Comparison of ENCODE assay signal across 10 cellular contexts in the genomic region with DNA sequence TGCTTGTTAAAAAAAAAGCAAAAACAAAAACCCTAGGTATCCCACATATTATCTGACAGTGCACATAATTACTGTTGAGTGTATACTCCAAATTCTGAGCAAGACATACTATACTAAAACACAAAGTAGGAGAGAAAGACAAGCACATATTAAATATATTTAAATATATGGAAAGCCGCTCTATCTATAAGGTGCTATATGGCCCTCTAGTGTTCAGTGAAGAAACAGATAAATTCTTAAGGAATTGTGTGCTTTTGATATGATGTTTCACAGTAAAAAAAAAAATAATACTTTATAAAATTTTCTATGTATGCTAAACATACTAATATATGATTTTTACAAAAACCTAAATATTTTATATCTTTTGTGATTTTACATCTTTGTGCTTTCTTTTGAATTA.
DNase-seq lines count a peak whose midpoint lies in the region; ATAC-seq and TF ChIP-seq lines count a peak whose summit lies in the region.
"Had no signal": no experiment of that assay in that cellular context is flagged by ENCODE, and none has a peak within 500 bp of the region (broad histone marks: within the 10 kb centered on the region; RNA-seq: fewer than 3 reads in every experiment).

No MANE protein-coding gene starts in this region.

- DNase-seq in NCI-H82 (lab: John Stamatoyannopoulos, UW) (peak; percentile 26), NCI-H82 treated with DMSO at 0.1 percent for 48 hours (lab: John Stamatoyannopoulos, UW; ENCODE audit: unreplicated experiment) (no peak), NCI-H460 (ENCODE audit: extremely low read depth, low read depth) (peak; percentile 19), dorsolateral prefrontal cortex (no peak), progenitor cell of endocrine pancreas (ENCODE audit: low spot score, unreplicated experiment) (no peak), HPDE6-E6E7 (ENCODE audit: extremely low spot score) (no peak), NCI-H187 treated with DMSO at 0.1 percent for 48 hours (lab: John Stamatoyannopoulos, UW) (no peak)
- DNase-seq: stimulated activated CD4-positive, alpha-beta T cell treated with anti-CD3 and anti-CD28 coated beads, Interleukin-12 subunit alpha, Interleukin-12 subunit beta, amount 100 ng/mL, for 4 hours had no signal

- TF ChIP-seq CTCF in dorsolateral prefrontal cortex (IDR thresholded peaks at IDR 0.05 in 54 of 56, conservative IDR thresholded peaks at IDR 0.05 in 2 of 56; ENCODE audit: low read depth in 1 of 56, partially characterized antibody in 56 of 56) = peak in 54 of 56 donors; percentile 21 to 63 (median 49)
- peak; percentile 66 for TF ChIP-seq CTCF in progenitor cell of endocrine pancreas (IDR thresholded peaks at IDR 0.05; ENCODE audit: unreplicated experiment)

- H3K27ac Mint-ChIP-seq in progenitor cell of endocrine pancreas = no peak overlapping the region

- H3K9me3 Mint-ChIP-seq in progenitor cell of endocrine pancreas (ENCODE audit: low read depth) = peaks cover 4% of the 10 kb centered on the region

- no peak overlapping the region for H3K4me3 Mint-ChIP-seq in progenitor cell of endocrine pancreas (ENCODE audit: low read depth)

- H3K36me3 Mint-ChIP-seq in progenitor cell of endocrine pancreas (ENCODE audit: insufficient read depth) = peaks cover 8% of the 10 kb centered on the region

- no peak overlapping the region for H3K4me3 ChIP-seq in dorsolateral prefrontal cortex
- H3K4me3 ChIP-seq: SJCRH30 had no signal

- no peaks in the 10 kb centered on the region for H3K4me1 Mint-ChIP-seq in progenitor cell of endocrine pancreas (ENCODE audit: low read depth)

- intact Hi-C loops in dorsolateral prefrontal cortex (cut with DNase I) = no loop called here

- ATAC-seq in GM21529 (IDR thresholded peaks at IDR 0.05; ENCODE audit: unreplicated experiment) = no peak

- H3K27ac ChIP-seq in dorsolateral prefrontal cortex = no peak overlapping the region
- H3K27ac ChIP-seq: SJCRH30 had no signal

- no peaks in the 10 kb centered on the region for H3K27me3 Mint-ChIP-seq in progenitor cell of endocrine pancreas

- no peaks in the 10 kb centered on the region for H3K27me3 ChIP-seq in dorsolateral prefrontal cortex
- H3K27me3 ChIP-seq: SJCRH30 had no signal

Comparison
In these comparisons a context has a peak if more than half of its experiments do, and no peak if none do; other contexts are left out.
1. DNase-seq: peak in NCI-H82 (single experiment) and NCI-H460 (single experiment); none in NCI-H82 treated with DMSO at 0.1 percent for 48 hours (single experiment), dorsolateral prefrontal cortex (0 of 10), progenitor cell of endocrine pancreas (single experiment), HPDE6-E6E7 (single experiment) and NCI-H187 treated with DMSO at 0.1 percent for 48 hours (single experiment).